Comparison of ENCODE assay signal across 22 cellular contexts in the genomic region with DNA sequence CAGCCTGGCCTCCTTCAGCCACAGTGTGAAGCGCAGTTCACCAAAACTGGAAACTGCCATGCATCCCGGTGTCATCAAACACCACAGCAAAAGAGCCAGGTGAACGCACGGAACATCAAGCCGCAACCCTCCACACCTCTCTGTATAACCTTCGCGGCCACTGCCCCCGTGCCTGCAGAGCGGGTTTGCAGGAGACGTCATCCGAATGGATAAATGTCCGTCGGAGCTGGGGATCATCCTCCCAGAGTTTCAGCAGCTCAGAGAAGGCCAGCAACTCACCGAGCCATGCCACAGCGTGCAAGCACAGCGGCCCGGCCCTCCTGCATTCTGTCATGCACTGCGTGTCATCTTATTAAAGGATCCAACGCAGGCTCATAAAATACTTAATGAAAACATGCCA.
"Had no signal": no experiment of that assay in that cellular context is flagged by ENCODE, and none has a peak within 500 bp of the region (broad histone marks: within the 10 kb centered on the region; RNA-seq: fewer than 3 reads in every experiment).

No MANE protein-coding gene starts in this region.

- H3K36me3 ChIP-seq: heart left ventricle, right lobe of liver, spleen, tibial artery, upper lobe of left lung, uterus had no signal

- H3K4me1 ChIP-seq: heart left ventricle, parathyroid adenoma, psoas muscle, right lobe of liver, tibial artery, upper lobe of left lung, uterus had no signal

- H3K9ac ChIP-seq: parathyroid adenoma had no signal

- H3K9me3 Mint-ChIP-seq: stimulated activated naive CD8-positive, alpha-beta T cell treated with anti-CD3 and anti-CD28 coated beads, Interleukin-15, Interleukin-2, amounts not matched to agents 100 ng/mL and 50 ng/mL, for 24 hours had no signal

- H3K9me3 ChIP-seq: psoas muscle, right lobe of liver, tibial artery, uterus had no signal

- DNase-seq: cortex of kidney; heart left ventricle; hippocampal formation; kidney glomerular epithelial cell; mesendoderm; naive thymus-derived CD4-positive, alpha-beta T cell; nucleus accumbens; psoas muscle; retina; stimulated activated CD4-positive, alpha-beta T cell treated with anti-CD3 and anti-CD28 coated beads, Interleukin-15, amount 100 ng/mL, for 24 hours; stimulated activated CD4-positive, alpha-beta T cell treated with anti-CD3 and anti-CD28 coated beads, Interleukin-1b, Interleukin-23, amount 100 ng/mL, for 48 hours; stimulated activated CD4-positive, alpha-beta T cell treated with anti-CD3 and anti-CD28 coated beads, Interleukin-4, amount 100 ng/mL, for 24 hours; tibial artery; upper lobe of left lung; uterus had no signal

- H3K27me3 ChIP-seq: dorsolateral prefrontal cortex, right lobe of liver, spleen, upper lobe of left lung, uterus had no signal

- H3K4me3 ChIP-seq: dorsolateral prefrontal cortex, heart left ventricle, lung, psoas muscle, right lobe of liver, spleen, tibial artery, upper lobe of left lung, uterus had no signal

- H3K79me2 ChIP-seq: parathyroid adenoma had no signal

- H3K27ac Mint-ChIP-seq: naive thymus-derived CD4-positive, alpha-beta T cell; stimulated activated memory B cell treated with anti-CD40 and anti-IgM and Interleukin-4, amounts not matched to agents 10 μg/mL and 1 μg/mL and 100 μg/mL, for 72 hours; stimulated activated naive CD8-positive, alpha-beta T cell treated with anti-CD3 and anti-CD28 coated beads, Interleukin-15, Interleukin-2, amounts not matched to agents 100 ng/mL and 50 ng/mL, for 24 hours had no signal

- H3K27me3 Mint-ChIP-seq: stimulated activated memory B cell treated with anti-CD40 and anti-IgM and Interleukin-4, amounts not matched to agents 10 μg/mL and 1 μg/mL and 100 μg/mL, for 72 hours had no signal

- H2AFZ ChIP-seq: parathyroid adenoma had no signal

- H3K4me3 Mint-ChIP-seq: naive thymus-derived CD4-positive, alpha-beta T cell; stimulated activated memory B cell treated with anti-CD40 and anti-IgM and Interleukin-4, amounts not matched to agents 10 μg/mL and 1 μg/mL and 100 μg/mL, for 72 hours; stimulated activated naive CD8-positive, alpha-beta T cell treated with anti-CD3 and anti-CD28 coated beads, Interleukin-15, Interleukin-2, amounts not matched to agents 100 ng/mL and 50 ng/mL, for 24 hours had no signal

- H3K27ac ChIP-seq: dorsolateral prefrontal cortex, heart left ventricle, parathyroid adenoma, psoas muscle, right lobe of liver, spleen, tibial artery, upper lobe of left lung, uterus had no signal
